In the genomic region with DNA sequence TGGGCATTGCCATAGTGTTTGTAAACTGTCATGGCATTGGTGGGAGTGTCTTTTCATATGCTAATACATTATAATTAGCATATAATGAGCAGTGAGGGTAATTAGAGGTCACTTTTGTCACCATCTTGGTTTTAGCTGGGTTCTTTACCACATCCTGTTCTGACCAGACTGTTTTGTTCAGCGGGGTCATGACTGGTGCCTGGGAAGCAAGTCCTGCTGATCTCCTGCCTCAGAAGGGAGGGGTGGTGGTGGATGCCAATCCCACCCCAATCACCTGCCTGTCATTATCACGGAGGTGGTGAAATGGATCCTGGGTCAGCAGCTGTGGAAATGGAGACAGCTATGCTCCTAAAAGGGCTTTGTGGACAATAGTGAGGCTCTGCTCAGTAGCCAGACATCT, we compare ENCODE assay signal across 2 cellular contexts.
TF ChIP-seq lines count a peak whose summit lies in the region.

No MANE protein-coding gene starts in this region.

TF ChIP-seq in GM12891, 5 proteins besides CTCF, POLR2A, EP300 and RAD21:
- TF ChIP-seq SPI1 (IDR thresholded peaks at IDR 0.05; ENCODE audit: low read depth, low read length) (no peak), POLR2AphosphoS5 (IDR thresholded peaks at IDR 0.05; ENCODE audit: low read depth, low read length) (no peak), POU2F2 (IDR thresholded peaks at IDR 0.05; ENCODE audit: low read depth, low read length) (no peak)

TF ChIP-seq in K562, 482 proteins besides CTCF, POLR2A, EP300 and RAD21:
- 0 out of 2 replicates have a peak, but pooled peaks have one; percentile 37 for TF ChIP-seq ETV1 (tag; conservative IDR thresholded peaks at IDR 0.05; ENCODE audit: low read depth)
- TF ChIP-seq, protein P1, sequence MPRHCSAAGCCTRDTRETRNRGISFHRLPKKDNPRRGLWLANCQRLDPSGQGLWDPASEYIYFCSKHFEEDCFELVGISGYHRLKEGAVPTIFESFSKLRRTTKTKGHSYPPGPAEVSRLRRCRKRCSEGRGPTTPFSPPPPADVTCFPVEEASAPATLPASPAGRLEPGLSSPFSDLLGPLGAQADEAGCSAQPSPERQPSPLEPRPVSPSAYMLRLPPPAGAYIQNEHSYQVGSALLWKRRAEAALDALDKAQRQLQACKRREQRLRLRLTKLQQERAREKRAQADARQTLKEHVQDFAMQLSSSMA (CRISPR knock-in tag; IDR thresholded peaks at IDR 0.05), result no peak
